In genomic region chr1:18608534-18608933, GRCh38 we compare ENCODE assay signal across 27 cellular contexts. TPM values are rescaled to one million over a fixed set of nuclear protein-coding genes. Genes with fewer than 3 reads are reported as not detected.
DNase-seq lines count a peak whose midpoint lies in the region; ATAC-seq and TF ChIP-seq lines count a peak whose summit lies in the region.
"Had no signal": no experiment of that assay in that cellular context is flagged by ENCODE, and none has a peak within 500 bp of the region (broad histone marks: within the 10 kb centered on the region; RNA-seq: fewer than 3 reads in every experiment).

No MANE protein-coding gene starts in this region.

- H3K36me3 Mint-ChIP-seq in neural crest cell (ENCODE audit: low read depth): no peaks in the 10 kb centered on the region
- H3K36me3 Mint-ChIP-seq: brain had no signal

- CTCF ChIA-PET in HCT116 (lab: Charles Lee): interaction anchor here (1.2 to 2.0 kb wide), 4 partner anchors 10 to 267 kb away, joined by 3 to 10 read pairs (median 6); no protein-coding TSS in a partner anchor

- intact Hi-C loops in HCT116 (cut with micrococcal nuclease): no loop called here
- intact Hi-C loops in sciatic nerve (cut with DNase I): no loop called here

- H3K4me3 Mint-ChIP-seq in neural crest cell: no peak overlapping the region
- H3K4me3 Mint-ChIP-seq: activated naive CD8-positive, alpha-beta T cell treated with anti-CD3 and anti-CD28 coated beads, Interleukin-2, amount 50 U/mL, for 24 hours; brain; effector memory CD8-positive, alpha-beta T cell; T-helper 17 cell had no signal

- DNase-seq in HCT116 (ENCODE audit: low read depth, low spot score) (no peak), SK-MEL-5 (ENCODE audit: low read depth, low spot score) (peak; percentile 24), neural crest cell (ENCODE audit: low read depth, low spot score) (no peak), SHP77 (lab: John Stamatoyannopoulos, UW) (no peak), sciatic nerve (ENCODE audit: low spot score) (no peak)
- no peak for DNase-seq in effector CD8-positive, alpha-beta T cell (lab: John Stamatoyannopoulos, UW)
- DNase-seq: activated CD4-positive, alpha-beta T cell treated with anti-CD3 and anti-CD28 coated beads, Interleukin-2, amount 50 U/mL, for 1 hour; activated effector memory CD4-positive, alpha-beta T cell treated with Interleukin-2 at 50 U/mL for 16 hours; activated naive CD8-positive, alpha-beta T cell treated with anti-CD3 and anti-CD28 coated beads, Interleukin-2, amount 50 U/mL, for 24 hours; effector memory CD8-positive, alpha-beta T cell; GM23248; left ventricle myocardium superior; mucosa of descending colon; MV-4-11; NCI-H2107; psoas muscle; SIG-M5; small intestine; stimulated activated naive CD4-positive, alpha-beta T cell treated with Interleukin-2 at 50 U/mL for 16 hours; T-helper 17 cell; tibial artery; WERI-Rb-1 had no signal

- no peak for TF ChIP-seq POLR2A in HCT116 (IDR thresholded peaks at IDR 0.05; ENCODE audit: borderline replicate concordance, extremely low read depth, insufficient read depth, insufficient read length)

- H3K4me1 ChIP-seq in DOHH2 (ENCODE audit: control insufficient read depth, low read length) (no peaks in the 10 kb centered on the region), HCT116 (ENCODE audit: control insufficient read depth in 1 of 2, insufficient read depth in 2 of 2, low read length in 2 of 2) (no peaks in the 10 kb centered on the region)
- H3K4me1 ChIP-seq: psoas muscle, tibial artery had no signal

- BruUV-seq in HCT116 (replicated peaks; lab: Mats Ljungman, UMichigan): no TSS peak

- H3K4me1 Mint-ChIP-seq in neural crest cell: no peaks in the 10 kb centered on the region
- H3K4me1 Mint-ChIP-seq: activated naive CD8-positive, alpha-beta T cell treated with anti-CD3 and anti-CD28 coated beads, Interleukin-2, amount 50 U/mL, for 24 hours; T-helper 17 cell had no signal

- TF ChIP-seq CTCF in DOHH2 (IDR thresholded peaks at IDR 0.05; ENCODE audit: low read depth, low read length, poor library complexity, severe bottlenecking) (peak; percentile 61), HCT116 (IDR thresholded peaks at IDR 0.05 in 2 of 3, conservative IDR thresholded peaks at IDR 0.05 in 1 of 3; ENCODE audit: borderline replicate concordance in 1 of 3, insufficient read depth in 1 of 3, low read depth in 2 of 3, low read length in 2 of 3) (peak; percentile 58 to 76 (median 62)), neural crest cell (conservative IDR thresholded peaks at IDR 0.05) (peak; percentile 37)

- RAD21 ChIA-PET in HCT116 (lab: Charles Lee; ENCODE audit: low non-redundant PET in 1 of 2, low total read pairs in 2 of 2, uncharacterized antibody in 2 of 2, unreplicated experiment in 2 of 2): no interaction called here

- H2AFZ ChIP-seq in HCT116 (ENCODE audit: low read depth, low read length, poor library complexity, severe bottlenecking): peak overlapping the region; percentile 80
- H2AFZ ChIP-seq: GM23248 had no signal

- peak; percentile 74 for TF ChIP-seq RAD21 in HCT116 (IDR thresholded peaks at IDR 0.05; ENCODE audit: low read depth)

- H3K4me3 ChIP-seq in DOHH2 (ENCODE audit: low read length) (no peak overlapping the region), HCT116 (replicated peaks in 1 of 2; ENCODE audit: low read depth in 1 of 2, low read length in 2 of 2) (no peak overlapping the region)
- H3K4me3 ChIP-seq: GM12878, GM23248, mucosa of descending colon, psoas muscle, tibial artery had no signal

- no peaks in the 10 kb centered on the region for H3K27me3 ChIP-seq in DOHH2 (ENCODE audit: control insufficient read depth, low read length)
- H3K27me3 ChIP-seq in HCT116 (ENCODE audit: insufficient read depth, low read length): no peaks in the 10 kb centered on the region

- no peaks in the 10 kb centered on the region for H4K20me1 ChIP-seq in DOHH2 (ENCODE audit: control insufficient read depth, insufficient read depth, low read depth, low read length)
- H4K20me1 ChIP-seq in HCT116 (ENCODE audit: insufficient read depth): no peaks in the 10 kb centered on the region

- ATAC-seq in HCT116: peak; percentile 78
- no peak for ATAC-seq in sciatic nerve
- ATAC-seq: activated naive CD8-positive, alpha-beta T cell treated with anti-CD3 and anti-CD28 coated beads, Interleukin-2, amount 50 U/mL, for 24 hours; effector memory CD8-positive, alpha-beta T cell; GM12878; left ventricle myocardium superior; mucosa of descending colon; psoas muscle; T-helper 17 cell had no signal

- no peaks in the 10 kb centered on the region for H3K36me3 ChIP-seq in DOHH2 (ENCODE audit: control insufficient read depth, low read length)
- H3K36me3 ChIP-seq in HCT116 (ENCODE audit: control insufficient read depth in 1 of 2, insufficient read depth in 2 of 2, low read length in 2 of 2): no peaks in the 10 kb centered on the region
- H3K36me3 ChIP-seq: tibial artery, WERI-Rb-1 had no signal

- H3K27ac Mint-ChIP-seq in neural crest cell (ENCODE audit: unreplicated experiment): no peak overlapping the region
- H3K27ac Mint-ChIP-seq: activated naive CD8-positive, alpha-beta T cell treated with anti-CD3 and anti-CD28 coated beads, Interleukin-2, amount 50 U/mL, for 24 hours; effector memory CD8-positive, alpha-beta T cell; T-helper 17 cell had no signal

- no peaks in the 10 kb centered on the region for H3F3A ChIP-seq in DOHH2 (ENCODE audit: control insufficient read depth, insufficient read depth)

- H3K9me3 Mint-ChIP-seq in neural crest cell: no peaks in the 10 kb centered on the region
- H3K9me3 Mint-ChIP-seq: activated naive CD8-positive, alpha-beta T cell treated with anti-CD3 and anti-CD28 coated beads, Interleukin-2, amount 50 U/mL, for 24 hours; effector memory CD8-positive, alpha-beta T cell had no signal

- POLR2A ChIA-PET in HCT116 (lab: Charles Lee): no interaction called here

- H3K27ac ChIP-seq in DOHH2 (ENCODE audit: low read depth, low read length) (no peak overlapping the region), HCT116 (ENCODE audit: low read depth, low read length) (no peak overlapping the region)
- H3K27ac ChIP-seq: GM23248, psoas muscle, tibial artery, WERI-Rb-1 had no signal

- no peaks in the 10 kb centered on the region for H3K9me2 ChIP-seq in DOHH2 (replicated peaks; ENCODE audit: control insufficient read depth, low read length)
- H3K9me2 ChIP-seq in HCT116 (ENCODE audit: insufficient read depth): no peaks in the 10 kb centered on the region

- in situ Hi-C loops in SK-MEL-5 (cut with HindIII; ENCODE audit: low pct_unique_long_range_greater_than_20kb, low sequenced_read_pairs): no loop called here

- no peak overlapping the region for H3K4me2 ChIP-seq in DOHH2 (ENCODE audit: low read length)
- no peak overlapping the region for H3K4me2 ChIP-seq in HCT116 (ENCODE audit: low read length)

- H3K79me2 ChIP-seq in DOHH2 (ENCODE audit: control insufficient read depth, low read length) (no peaks in the 10 kb centered on the region), HCT116 (ENCODE audit: insufficient read depth, low read length) (no peaks in the 10 kb centered on the region)

- H3K9me3 ChIP-seq in DOHH2 (ENCODE audit: control insufficient read depth, insufficient read depth, low read length) (no peaks in the 10 kb centered on the region), HCT116 (ENCODE audit: control insufficient read depth in 1 of 2, insufficient read depth in 1 of 2, low read depth in 1 of 2, low read length in 2 of 2) (no peaks in the 10 kb centered on the region)
- H3K9me3 ChIP-seq: mucosa of descending colon, psoas muscle, tibial artery had no signal

- H3K27me3 Mint-ChIP-seq in neural crest cell (ENCODE audit: low read depth): peaks cover 54% of the 10 kb centered on the region

- H3K9ac ChIP-seq in HCT116 (ENCODE audit: low read length): no peak overlapping the region
- H3K9ac ChIP-seq: GM23248 had no signal

TF ChIP-seq in HCT116, 20 proteins besides CTCF, POLR2A, EP300 and RAD21:
- TF ChIP-seq TCF7L2 (IDR thresholded peaks at IDR 0.05; ENCODE audit: borderline replicate concordance, extremely low read depth, insufficient read depth, insufficient read length): no peak
- no peak for TF ChIP-seq ELF1 (IDR thresholded peaks at IDR 0.05; ENCODE audit: borderline replicate concordance, low read depth)
- TF ChIP-seq CEBPB (IDR thresholded peaks at IDR 0.05; ENCODE audit: low read depth): no peak
- no peak for TF ChIP-seq YY1 (IDR thresholded peaks at IDR 0.05; ENCODE audit: extremely low read depth, insufficient replicate concordance, low read depth, low read length)
- TF ChIP-seq EGR1 (IDR thresholded peaks at IDR 0.05; ENCODE audit: low read depth): no peak
TF ChIP-seq in HCT116: peak in this region for 0.

RNA-seq across cellular contexts. Expression of gene PAX7, which starts 22.1 kb away (rescaled TPM):
- total RNA-seq in HCT116 (2021; ENCODE audit: unreplicated experiment) (not detected), neural crest cell (10.2 and 10.9 TPM in 2 replicates), sciatic nerve (not detected)
- polyA plus RNA-seq in HCT116 (2012): not detected in 2 replicates
- not detected in 2 replicates for total RNA-seq in SK-MEL-5 (2014; rRNA removed; shearing (Covaris generic))
- polyA plus RNA-seq in SK-MEL-5 (2015; cell fraction: cytosol; rRNA removed): not detected in 2 replicates
- polyA plus RNA-seq in SK-MEL-5 (2015; cell fraction: nucleus; rRNA removed): not detected in 2 replicates
- total RNA-seq: fibroblast of lung, GM12878, GM23248, left ventricle myocardium superior, mucosa of descending colon, T-helper 17 cell had no signal
- polyA plus RNA-seq: BJ, fibroblast of lung, GM12878, GM23248 had no signal

Comparison
In these comparisons a context has a peak if more than half of its experiments do, and no peak if none do; other contexts are left out.
1. RNA of gene PAX7, which starts 22.1 kb away (total RNA-seq): 10.2 to 10.9 TPM in neural crest cell; not detected in HCT116 (single experiment), not detected in SK-MEL-5 and not detected in sciatic nerve (single experiment); every median in the first group is over 10 times any median in the second.
2. Peak in every context shown above with its lines, with median percentiles within 50 percentile points of each other: CTCF ChIP-seq.